20 cellular contexts compared by ENCODE assay signal in genomic region chr4:1610791-1611500, GRCh38.
"Had no signal": no experiment of that assay in that cellular context is flagged by ENCODE, and none has a peak within 500 bp of the region (broad histone marks: within the 10 kb centered on the region; RNA-seq: fewer than 3 reads in every experiment).

No MANE protein-coding gene starts in this region.

- ATAC-seq: body of pancreas; foreskin keratinocyte; stimulated activated naive B cell treated with anti-CD40 and anti-IgM and Interleukin-4, amounts not matched to agents 10 μg/mL and 1 μg/mL and 100 μg/mL, for 72 hours had no signal

- H3K9me3 ChIP-seq: body of pancreas, neutrophil, ovary, psoas muscle, right lobe of liver had no signal

- H3K4me1 ChIP-seq: body of pancreas, foreskin keratinocyte, psoas muscle, right lobe of liver had no signal

- DNase-seq: activated CD4-positive, alpha-beta memory T cell treated with anti-CD3 and anti-CD28 coated beads, Interleukin-2, amount 10 ng/mL, durations not matched to agents 7 days and 5 days; activated CD4-positive, alpha-beta T cell treated with anti-CD3 and anti-CD28 coated beads for 48 hours; activated gamma-delta T cell; activated naive CD4-positive, alpha-beta T cell treated with anti-CD3 and anti-CD28 coated beads, Interleukin-2, amount 50 U/mL, for 16 hours; activated naive CD8-positive, alpha-beta T cell treated with anti-CD3 and anti-CD28 coated beads, Interleukin-2, amount 50 U/mL, for 24 hours; body of pancreas; dermis blood vessel endothelial cell; effector CD8-positive, alpha-beta T cell; erythroblast; foreskin keratinocyte; immature natural killer cell; kidney glomerular epithelial cell; ovary; small intestine; stimulated activated CD4-positive, alpha-beta T cell treated with anti-CD3 and anti-CD28 coated beads, Interleukin-15, amount 100 ng/mL, for 24 hours; stimulated activated naive B cell treated with anti-CD40 and anti-IgM and Interleukin-4, amounts not matched to agents 10 μg/mL and 1 μg/mL and 100 μg/mL, for 72 hours had no signal

- H3K27me3 ChIP-seq: body of pancreas, cardiac muscle cell, neutrophil, ovary, right lobe of liver had no signal

- H3K36me3 ChIP-seq: cardiac muscle cell, neutrophil, ovary, right lobe of liver had no signal

- H3K27ac ChIP-seq: body of pancreas, cardiac muscle cell, foreskin keratinocyte, neutrophil, ovary, psoas muscle, right lobe of liver had no signal

- H3K4me3 ChIP-seq: body of pancreas, cardiac muscle cell, ovary, psoas muscle, right lobe of liver had no signal
